8 cellular contexts compared by ENCODE assay signal in genomic region chr13:29428310-29428991, GRCh38.
A peak's percentile ranks its signal among the peaks of the same experiment; 100 is the strongest.
DNase-seq lines count a peak whose midpoint lies in the region; ATAC-seq and TF ChIP-seq lines count a peak whose summit lies in the region.

No MANE protein-coding gene starts in this region.

- intact Hi-C loops in heart left ventricle (cut with DNase I), result loop anchor here in 4 of 10 donors (2.0 to 5.0 kb wide), 3 partner anchors 36 to 44 kb away; no protein-coding TSS in a partner anchor

- H3K4me3 ChIP-seq in SJCRH30 (peak overlapping the region; percentile 55), heart left ventricle (peak overlapping the region; percentile 33 to 71 (median 55))

- H3K9me3 ChIP-seq in SJCRH30 (replicated peaks) (no peaks in the 10 kb centered on the region), heart left ventricle (no peaks in the 10 kb centered on the region)

- peak; percentile 93 to 96 (median 96) for ATAC-seq in heart left ventricle
- no peak for ATAC-seq in HG03457 (IDR thresholded peaks at IDR 0.05; ENCODE audit: unreplicated experiment)
- ATAC-seq in GM21367 (IDR thresholded peaks at IDR 0.05; ENCODE audit: unreplicated experiment), result no peak

- TF ChIP-seq POLR2A in heart left ventricle (IDR thresholded peaks at IDR 0.05), result peak in 1 of 2 donors; percentile 40

- peak; percentile 28 for DNase-seq in HCEC 1CT
- DNase-seq in SJCRH30, result peak; percentile 67 to 80
- DNase-seq in heart left ventricle, result peak; percentile 46 to 74 (median 67)
- DNase-seq in retina, result peak; percentile 73
- no peak for DNase-seq in T-helper 9 cell
- no peak for DNase-seq in NCI-H2107 (lab: John Stamatoyannopoulos, UW)

- H3K27ac ChIP-seq in SJCRH30, result no peak overlapping the region; the same call in 1 of the 2 replicates
- peak overlapping the region; percentile 40 to 94 (median 88) for H3K27ac ChIP-seq in heart left ventricle

- no peaks in the 10 kb centered on the region for H3K27me3 ChIP-seq in SJCRH30
- H3K27me3 ChIP-seq in heart left ventricle, result peaks cover 0 to 30% (median 5%) of the 10 kb centered on the region in 9 donors

- H3K36me3 ChIP-seq in SJCRH30 (no peaks in the 10 kb centered on the region), heart left ventricle (no peaks in the 10 kb centered on the region)

- TF ChIP-seq CTCF in heart left ventricle (IDR thresholded peaks at IDR 0.05), result peak in 6 of 12 donors; percentile 10 to 31 (median 14)

- H3K4me1 ChIP-seq in SJCRH30, result peaks cover 9% of the 10 kb centered on the region
- H3K4me1 ChIP-seq in heart left ventricle, result peaks cover 0 to 24% (median 4%) of the 10 kb centered on the region in 12 donors

- 1% methylated on average over 24 to 31 of the region's 31 CpGs for WGBS in heart left ventricle, 4 donors

Comparison
In these comparisons a context has a peak if more than half of its experiments do, and no peak if none do; other contexts are left out.
1. DNase-seq: peak in HCEC 1CT (single experiment), SJCRH30 (2 of 2), heart left ventricle (5 of 5) and retina (single experiment); none in T-helper 9 cell (single experiment) and NCI-H2107 (single experiment).
2. ATAC-seq: peak in heart left ventricle (4 of 4); none in HG03457 (single experiment) and GM21367 (single experiment).